ENCODE assay signal across 8 cellular contexts in genomic region chr17:16398270-16399267, GRCh38. TPM values are rescaled to one million over a fixed set of nuclear protein-coding genes. Genes with fewer than 3 reads are reported as not detected.
DNase-seq lines count a peak whose midpoint lies in the region; ATAC-seq, FAIRE-seq and TF ChIP-seq lines count a peak whose summit lies in the region.

No MANE protein-coding gene starts in this region.

- DNase-seq in DMS53 treated with DMSO at 0.1 percent for 48 hours (lab: John Stamatoyannopoulos, UW; ENCODE audit: unreplicated experiment) (peak; percentile 68), HT1080 (ENCODE audit: low read depth) (peak; percentile 24), epithelial cell of esophagus (ENCODE audit: low read depth) (peak; percentile 53), H54 (ENCODE audit: insufficient read length, low spot score) (no peak), NCI-H1092 (lab: John Stamatoyannopoulos, UW) (no peak), natural killer cell (no peak)
- DNase-seq in activated CD8-positive, alpha-beta memory T cell treated with anti-CD3 and anti-CD28 coated beads, Interleukin-2, amount 50 U/mL, for 4 hours: no peak

- H3K4me1 Mint-ChIP-seq in natural killer cell: no peaks in the 10 kb centered on the region

- peaks cover 0 to 8% of the 10 kb centered on the region in 2 donors for H3K27me3 Mint-ChIP-seq in natural killer cell (ENCODE audit: low read depth in 2 of 2)

- ATAC-seq in GM19397 (IDR thresholded peaks at IDR 0.05; ENCODE audit: unreplicated experiment): peak; percentile 84
- ATAC-seq in natural killer cell: no peak

- H3K36me3 Mint-ChIP-seq in natural killer cell: no peaks in the 10 kb centered on the region

- TF ChIP-seq CTCF in epithelial cell of esophagus (IDR thresholded peaks at IDR 0.05; ENCODE audit: insufficient read depth, low read depth, low read length, missing control alignments) (no peak), natural killer cell (IDR thresholded peaks at IDR 0.05) (no peak)

- H3K27ac Mint-ChIP-seq in natural killer cell: peak overlapping the region in 1 of 2 donors; percentile 45

- H3K4me3 ChIP-seq in epithelial cell of esophagus (ENCODE audit: low read length): no peak overlapping the region

- no peak overlapping the region for H3K4me3 Mint-ChIP-seq in natural killer cell

- H3K9me3 Mint-ChIP-seq in natural killer cell: no peaks in the 10 kb centered on the region

- FAIRE-seq in H54 (lab: Jason Lieb, UNC): no peak

- TF ChIP-seq POLR2A in H54 (IDR thresholded peaks at IDR 0.05; ENCODE audit: low read depth, low read length): no peak

- intact Hi-C loops in natural killer cell (cut with micrococcal nuclease): no loop called here

RNA-seq across cellular contexts. Expression of gene TRPV2, which starts 16.8 kb away (rescaled TPM):
- 101 and 105 TPM in 2 replicates for total RNA-seq in HT1080 (2014; rRNA removed; shearing (Covaris generic))
- 41.0 TPM in 2 replicates for polyA plus RNA-seq in HT1080 (2015; cell fraction: cytosol; rRNA removed)
- 138 and 139 TPM in 2 replicates for polyA plus RNA-seq in HT1080 (2015; cell fraction: nucleus; rRNA removed)
- 100 to 1,000 TPM; 138 to 163 (median 147) TPM for total RNA-seq in natural killer cell

RNA-seq across cellular contexts. Expression of gene UBB, which starts 17.7 kb away (rescaled TPM):
- 2,252 and 2,476 TPM in 2 replicates for total RNA-seq in HT1080 (2014; rRNA removed; shearing (Covaris generic))
- 773 and 787 TPM in 2 replicates for polyA plus RNA-seq in HT1080 (2015; cell fraction: cytosol; rRNA removed)
- polyA plus RNA-seq in HT1080 (2015; cell fraction: nucleus; rRNA removed): 538 and 557 TPM in 2 replicates
- 1,000 to 10,000 TPM; 1,492 to 1,665 (median 1,530) TPM for total RNA-seq in natural killer cell

RNA-seq across cellular contexts. Expression of gene CENPV, which starts 45.3 kb away (rescaled TPM):
- 23.7 and 29.4 TPM in 2 replicates for total RNA-seq in HT1080 (2014; rRNA removed; shearing (Covaris generic))
- 26.6 TPM in 2 replicates for polyA plus RNA-seq in HT1080 (2015; cell fraction: cytosol; rRNA removed)
- polyA plus RNA-seq in HT1080 (2015; cell fraction: nucleus; rRNA removed): 24.1 and 27.5 TPM in 2 replicates
- 10 to 100 TPM; 11.3 to 20.0 (median 15.1) TPM for total RNA-seq in natural killer cell

Comparison
In these comparisons a context has a peak if more than half of its experiments do, and no peak if none do; other contexts are left out.
1. DNase-seq: peak in DMS53 treated with DMSO at 0.1 percent for 48 hours (single experiment), HT1080 (single experiment) and epithelial cell of esophagus (single experiment); none in H54 (single experiment), activated CD8-positive, alpha-beta memory T cell treated with anti-CD3 and anti-CD28 coated beads, Interleukin-2, amount 50 U/mL, for 4 hours (single experiment), NCI-H1092 (single experiment) and natural killer cell (single experiment).